ENCODE assay signal across 18 cellular contexts in the genomic region with DNA sequence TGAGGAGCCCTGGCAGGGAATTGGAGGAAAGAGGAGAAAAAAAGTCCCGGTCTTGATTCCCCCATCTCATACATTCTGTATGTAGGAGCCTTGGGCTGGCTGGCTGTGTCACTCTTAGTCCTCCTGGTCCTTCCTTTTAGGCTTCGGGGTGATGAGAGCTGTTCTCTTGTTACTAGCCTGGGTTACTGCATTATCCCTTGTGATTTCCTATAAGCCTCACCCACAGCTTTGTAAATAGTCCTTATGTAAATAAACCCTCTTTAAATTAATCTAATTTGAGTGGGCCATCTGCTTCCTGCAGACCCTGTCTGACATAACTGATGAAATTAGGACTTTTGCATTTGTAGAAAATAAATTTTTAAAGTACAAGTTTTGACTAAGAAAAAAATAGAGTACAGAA. TPM values are rescaled to one million over a fixed set of nuclear protein-coding genes. Genes with fewer than 3 reads are reported as not detected.
DNase-seq lines count a peak whose midpoint lies in the region; ATAC-seq and TF ChIP-seq lines count a peak whose summit lies in the region.
"Had no signal": no experiment of that assay in that cellular context is flagged by ENCODE, and none has a peak within 500 bp of the region (broad histone marks: within the 10 kb centered on the region; RNA-seq: fewer than 3 reads in every experiment).

No MANE protein-coding gene starts in this region.

- no peak overlapping the region for H3K27ac ChIP-seq in gastrocnemius medialis
- H3K27ac ChIP-seq: uterus had no signal

- H3K36me3 ChIP-seq in gastrocnemius medialis: peaks cover 0 to 5% of the 10 kb centered on the region in 2 donors
- H3K36me3 ChIP-seq: uterus had no signal

- peaks cover 0 to 4% of the 10 kb centered on the region in 2 donors for H3K4me1 ChIP-seq in gastrocnemius medialis
- H3K4me1 ChIP-seq: uterus had no signal

- no peaks in the 10 kb centered on the region for H3K27me3 ChIP-seq in gastrocnemius medialis
- H3K27me3 ChIP-seq: uterus had no signal

- no peak overlapping the region for H3K4me3 Mint-ChIP-seq in effector memory CD8-positive, alpha-beta T cell
- H3K4me3 Mint-ChIP-seq: activated naive CD4-positive, alpha-beta T cell treated with anti-CD3 and anti-CD28 coated beads, Interleukin-2, amount 10 ng/mL, durations not matched to agents 7 days and 5 days; brain; stimulated activated naive B cell treated with anti-CD40 and anti-IgM and Interleukin-4, amounts not matched to agents 10 μg/mL and 1 μg/mL and 100 μg/mL, for 72 hours had no signal

- H3K27me3 Mint-ChIP-seq in effector memory CD8-positive, alpha-beta T cell: no peaks in the 10 kb centered on the region
- H3K27me3 Mint-ChIP-seq: activated naive CD4-positive, alpha-beta T cell treated with anti-CD3 and anti-CD28 coated beads, Interleukin-2, amount 10 ng/mL, durations not matched to agents 7 days and 5 days; brain; stimulated activated naive B cell treated with anti-CD40 and anti-IgM and Interleukin-4, amounts not matched to agents 10 μg/mL and 1 μg/mL and 100 μg/mL, for 72 hours had no signal

- in situ Hi-C loops in gastrocnemius medialis (cut with MboI; ENCODE audit: low sequenced_read_pairs in 4 of 4): loop anchor here in 1 of 4 donors (25.0 kb wide), 1 partner anchor 1036 kb away; a partner anchor contains a TSS

- ATAC-seq in effector memory CD8-positive, alpha-beta T cell (replicated peaks): no peak
- no peak for ATAC-seq in gastrocnemius medialis
- ATAC-seq: stimulated activated naive B cell treated with anti-CD40 and anti-IgM and Interleukin-4, amounts not matched to agents 10 μg/mL and 1 μg/mL and 100 μg/mL, for 72 hours had no signal

- DNase-seq in D341Med (ENCODE audit: low spot score): peak; percentile 75
- DNase-seq in NCI-H1436 treated with DMSO at 0.1 percent for 48 hours (lab: John Stamatoyannopoulos, UW): peak; percentile 63
- peak; percentile 72 for DNase-seq in NCI-H748 treated with DMSO at 0.1 percent for 48 hours (lab: John Stamatoyannopoulos, UW)
- DNase-seq in germinal center (ENCODE audit: low spot score): peak; percentile 12
- no peak for DNase-seq in CD1c-positive myeloid dendritic cell (ENCODE audit: extremely low spot score)
- no peak for DNase-seq in effector memory CD8-positive, alpha-beta T cell
- DNase-seq in NCI-H2196 (lab: John Stamatoyannopoulos, UW; ENCODE audit: unreplicated experiment): no peak
- DNase-seq in gastrocnemius medialis: no peak
- DNase-seq: activated CD4-positive, CD25-positive, alpha-beta regulatory T cell treated with anti-CD3 and anti-CD28 coated beads, Interleukin-2, amount 50 U/mL, for 72 hours; activated CD8-positive, alpha-beta memory T cell treated with anti-CD3 and anti-CD28 coated beads, Interleukin-2, amount 50 U/mL, for 4 hours; activated naive CD4-positive, alpha-beta T cell treated with anti-CD3 and anti-CD28 coated beads, Interleukin-2, amount 10 ng/mL, durations not matched to agents 7 days and 5 days; Calu3; NCI-H1048; stimulated activated naive B cell treated with anti-CD40 and anti-IgM and Interleukin-4, amounts not matched to agents 10 μg/mL and 1 μg/mL and 100 μg/mL, for 72 hours; T-helper 1 cell; uterus had no signal

- no peaks in the 10 kb centered on the region for H3K9me3 Mint-ChIP-seq in effector memory CD8-positive, alpha-beta T cell
- H3K9me3 Mint-ChIP-seq: activated naive CD4-positive, alpha-beta T cell treated with anti-CD3 and anti-CD28 coated beads, Interleukin-2, amount 10 ng/mL, durations not matched to agents 7 days and 5 days; stimulated activated naive B cell treated with anti-CD40 and anti-IgM and Interleukin-4, amounts not matched to agents 10 μg/mL and 1 μg/mL and 100 μg/mL, for 72 hours had no signal

- H3K27ac Mint-ChIP-seq in effector memory CD8-positive, alpha-beta T cell: peak overlapping the region in 1 of 2 donors; percentile 31
- H3K27ac Mint-ChIP-seq: activated naive CD4-positive, alpha-beta T cell treated with anti-CD3 and anti-CD28 coated beads, Interleukin-2, amount 10 ng/mL, durations not matched to agents 7 days and 5 days; stimulated activated naive B cell treated with anti-CD40 and anti-IgM and Interleukin-4, amounts not matched to agents 10 μg/mL and 1 μg/mL and 100 μg/mL, for 72 hours had no signal

- peaks cover 18% of the 10 kb centered on the region for H3K36me3 Mint-ChIP-seq in effector memory CD8-positive, alpha-beta T cell (ENCODE audit: insufficient read depth)

- no peak for TF ChIP-seq CTCF in gastrocnemius medialis (IDR thresholded peaks at IDR 0.05 in 4 of 5, conservative IDR thresholded peaks at IDR 0.05 in 1 of 5)

- peaks cover 14 to 28% of the 10 kb centered on the region in 2 donors for H3K4me1 Mint-ChIP-seq in effector memory CD8-positive, alpha-beta T cell (ENCODE audit: low read depth in 2 of 2)

- H3K9me3 ChIP-seq in gastrocnemius medialis: no peaks in the 10 kb centered on the region
- H3K9me3 ChIP-seq: uterus had no signal

- no peak overlapping the region for H3K4me3 ChIP-seq in gastrocnemius medialis
- H3K4me3 ChIP-seq: lung, uterus had no signal

- intact Hi-C loops in gastrocnemius medialis (cut with DNase I; ENCODE audit: low total_unique reads): no loop called here

- TF ChIP-seq POLR2A in gastrocnemius medialis (IDR thresholded peaks at IDR 0.05): no peak

RNA-seq across cellular contexts. Expression of a gene that starts 19.2 kb away (rescaled TPM):
- 10 to 100 TPM; 39.3 to 68.3 (median 43.8) TPM for total RNA-seq in gastrocnemius medialis

RNA-seq across cellular contexts. Expression of a gene that starts 57.4 kb away (rescaled TPM):
- total RNA-seq in gastrocnemius medialis: 10 to 100 TPM in 3 of 4 donors, 1 to 10 TPM in 1; 9.1 to 19.4 (median 13.9) TPM

Comparison
In these comparisons a context has a peak if more than half of its experiments do, and no peak if none do; other contexts are left out.
1. DNase-seq: peak in D341Med (single experiment), NCI-H1436 treated with DMSO at 0.1 percent for 48 hours (single experiment), NCI-H748 treated with DMSO at 0.1 percent for 48 hours (single experiment) and germinal center (single experiment); none in CD1c-positive myeloid dendritic cell (single experiment), effector memory CD8-positive, alpha-beta T cell (0 of 3), NCI-H2196 (single experiment) and gastrocnemius medialis (0 of 2).